13 cellular contexts compared by ENCODE assay signal in genomic region chr2:71561441-71562267, GRCh38.
"Had no signal": no experiment of that assay in that cellular context is flagged by ENCODE, and none has a peak within 500 bp of the region (broad histone marks: within the 10 kb centered on the region; RNA-seq: fewer than 3 reads in every experiment).

No MANE protein-coding gene starts in this region.

- H3K79me2 ChIP-seq: hepatocyte had no signal

- H3K27me3 ChIP-seq: hepatocyte, testis had no signal

- H3K4me1 Mint-ChIP-seq: activated B cell treated with CpG ODN at 0.5 μM for 24 hours; activated CD4-positive, alpha-beta T cell treated with anti-CD3 and anti-CD28 coated beads, Interleukin-2, amount 10 ng/mL, durations not matched to agents 24 days and 14 days; activated T-helper 17 cell treated with anti-CD3 and anti-CD28 coated beads, Interleukin-2, amount 50 U/mL, for 72 hours had no signal

- H3K4me1 ChIP-seq: testis had no signal

- H2AFZ ChIP-seq: hepatocyte had no signal

- H3K4me3 Mint-ChIP-seq: activated B cell treated with CpG ODN at 0.5 μM for 24 hours; activated CD4-positive, alpha-beta T cell treated with anti-CD3 and anti-CD28 coated beads, Interleukin-2, amount 10 ng/mL, durations not matched to agents 24 days and 14 days; activated naive CD4-positive, alpha-beta T cell treated with anti-CD3 and anti-CD28 coated beads for 36 hours; activated T-helper 17 cell treated with anti-CD3 and anti-CD28 coated beads, Interleukin-2, amount 50 U/mL, for 72 hours; naive thymus-derived CD8-positive, alpha-beta T cell; T-helper 1 cell treated with Interleukin-12 subunit alpha and Interleukin-12 subunit beta and Interleukin-4 antibody, amounts not matched to agents 30 μg/mL and 1 μg/mL, for 36 hours had no signal

- H3K27me3 Mint-ChIP-seq: activated CD4-positive, alpha-beta T cell treated with anti-CD3 and anti-CD28 coated beads, Interleukin-2, amount 10 ng/mL, durations not matched to agents 24 days and 14 days had no signal

- H3K4me2 ChIP-seq: hepatocyte had no signal

- H3K27ac ChIP-seq: hepatocyte, testis had no signal

- H3K4me3 ChIP-seq: hepatocyte, lung had no signal

- H3K9me3 Mint-ChIP-seq: activated B cell treated with CpG ODN at 0.5 μM for 24 hours; activated CD4-positive, alpha-beta T cell treated with anti-CD3 and anti-CD28 coated beads, Interleukin-2, amount 10 ng/mL, durations not matched to agents 24 days and 14 days; activated naive CD4-positive, alpha-beta T cell treated with anti-CD3 and anti-CD28 coated beads for 36 hours; activated T-helper 17 cell treated with anti-CD3 and anti-CD28 coated beads, Interleukin-2, amount 50 U/mL, for 72 hours; naive thymus-derived CD8-positive, alpha-beta T cell; T-helper 1 cell treated with Interleukin-12 subunit alpha and Interleukin-12 subunit beta and Interleukin-4 antibody, amounts not matched to agents 30 μg/mL and 1 μg/mL, for 36 hours had no signal

- H3K9me3 ChIP-seq: testis had no signal

- H3K27ac Mint-ChIP-seq: activated B cell treated with CpG ODN at 0.5 μM for 24 hours; activated CD4-positive, alpha-beta T cell treated with anti-CD3 and anti-CD28 coated beads, Interleukin-2, amount 10 ng/mL, durations not matched to agents 24 days and 14 days; activated naive CD4-positive, alpha-beta T cell treated with anti-CD3 and anti-CD28 coated beads for 36 hours; activated T-helper 17 cell treated with anti-CD3 and anti-CD28 coated beads, Interleukin-2, amount 50 U/mL, for 72 hours; T-helper 1 cell treated with Interleukin-12 subunit alpha and Interleukin-12 subunit beta and Interleukin-4 antibody, amounts not matched to agents 30 μg/mL and 1 μg/mL, for 36 hours had no signal

- DNase-seq: activated B cell treated with CpG ODN at 0.5 μM for 24 hours; activated CD4-positive, alpha-beta T cell treated with anti-CD3 and anti-CD28 coated beads, Interleukin-2, amount 10 ng/mL, durations not matched to agents 24 days and 14 days; activated naive CD4-positive, alpha-beta T cell treated with anti-CD3 and anti-CD28 coated beads for 36 hours; effector memory CD4-positive, alpha-beta T cell; kidney glomerular epithelial cell; stimulated activated CD4-positive, alpha-beta T cell treated with anti-CD3 and anti-CD28 coated beads, Interleukin-2, amount 100 ng/mL, for 48 hours; stimulated activated naive CD4-positive, alpha-beta T cell treated with Interleukin-2 at 50 U/mL for 16 hours; testis had no signal
